16 cellular contexts compared by ENCODE assay signal in genomic region chr4:20860878-20861277, GRCh38.
A peak's percentile ranks its signal among the peaks of the same experiment; 100 is the strongest.
DNase-seq lines count a peak whose midpoint lies in the region.
"Had no signal": no experiment of that assay in that cellular context is flagged by ENCODE, and none has a peak within 500 bp of the region (broad histone marks: within the 10 kb centered on the region; RNA-seq: fewer than 3 reads in every experiment).

No MANE protein-coding gene starts in this region.

- peaks cover 0 to 8% of the 10 kb centered on the region in 2 experiments for H3K4me1 ChIP-seq in trophoblast cell (ENCODE audit: control insufficient read depth in 1 of 2, insufficient read depth in 2 of 2, low read length in 2 of 2)
- H3K4me1 ChIP-seq: BLaER1, Caco-2 had no signal

- peak overlapping the region; percentile 43 for H2BK12ac ChIP-seq in trophoblast cell (ENCODE audit: low read length)

- no peak overlapping the region for H3K9ac ChIP-seq in trophoblast cell (ENCODE audit: low read length)
- H3K9ac ChIP-seq: BLaER1 had no signal

- H3K36me3 ChIP-seq in trophoblast cell (ENCODE audit: control insufficient read depth in 1 of 2, insufficient read depth in 2 of 2, low read length in 2 of 2) = no peaks in the 10 kb centered on the region
- H3K36me3 ChIP-seq: BLaER1 had no signal

- no peak overlapping the region for H2AK5ac ChIP-seq in trophoblast cell (ENCODE audit: low read length)

- no peak overlapping the region for H3K14ac ChIP-seq in trophoblast cell (ENCODE audit: low read length)

- no peaks in the 10 kb centered on the region for H3K9me3 ChIP-seq in trophoblast cell (ENCODE audit: insufficient read depth, low read depth, low read length)
- H3K9me3 ChIP-seq: BLaER1, Caco-2 had no signal

- no peaks in the 10 kb centered on the region for H3K27me3 ChIP-seq in trophoblast cell (ENCODE audit: insufficient read depth, low read length)
- H3K27me3 ChIP-seq: BLaER1 had no signal

- H3K79me2 ChIP-seq in trophoblast cell (ENCODE audit: control insufficient read depth, insufficient read depth, low read length, poor library complexity) = no peaks in the 10 kb centered on the region

- H3K18ac ChIP-seq in trophoblast cell (ENCODE audit: low read length) = no peak overlapping the region

- DNase-seq in EH (ENCODE audit: low read depth) (peak; percentile 32), islet precursor cell (peak; percentile 58), trophoblast cell (peak in 1 of 2 donors; percentile 34), NCI-H510A (lab: John Stamatoyannopoulos, UW) (no peak)
- DNase-seq in activated naive CD4-positive, alpha-beta T cell (lab: John Stamatoyannopoulos, UW) = no peak
- no peak for DNase-seq in stimulated activated naive CD4-positive, alpha-beta T cell (lab: John Stamatoyannopoulos, UW)
- DNase-seq: Caco-2; CD4-positive, CD25-positive, alpha-beta regulatory T cell; CD8-positive, alpha-beta T cell; DMS79; GF-D8; H7; HCEC 1CT had no signal

- no peak overlapping the region for H3K23ac ChIP-seq in trophoblast cell (ENCODE audit: low read length)

- H4K91ac ChIP-seq in trophoblast cell (ENCODE audit: low read depth, low read length) = no peak overlapping the region

- WGBS in trophoblast cell (ENCODE audit: extremely low coverage, insufficient coverage, insufficient read length) = no CpG with 5 or more reads among the region's 3 CpGs

- no peak overlapping the region for H3K4me2 ChIP-seq in trophoblast cell (ENCODE audit: low read length)
- H3K4me2 ChIP-seq: BLaER1 had no signal

- H3K79me1 ChIP-seq in trophoblast cell (ENCODE audit: low read length) = peaks cover 16% of the 10 kb centered on the region

- H2AFZ ChIP-seq in trophoblast cell (ENCODE audit: insufficient read depth, low read length, poor library complexity) = no peak overlapping the region

- H3K4me3 ChIP-seq in trophoblast cell (ENCODE audit: low read depth, low read length) = no peak overlapping the region
- H3K4me3 ChIP-seq: BLaER1 had no signal

- no peak overlapping the region for H4K12ac ChIP-seq in trophoblast cell (ENCODE audit: low read depth, low read length)

- H2BK5ac ChIP-seq in trophoblast cell (ENCODE audit: low read depth, low read length, poor library complexity) = no peak overlapping the region

- no peak overlapping the region for H3K27ac ChIP-seq in trophoblast cell (ENCODE audit: low read depth, low read length)
- H3K27ac ChIP-seq: 22Rv1, BLaER1, C4-2B had no signal

- H3K4ac ChIP-seq in trophoblast cell (ENCODE audit: low read depth, low read length) = no peak overlapping the region

- no peak overlapping the region for H4K8ac ChIP-seq in trophoblast cell (ENCODE audit: low read depth, low read length)

- no peak overlapping the region for H2BK120ac ChIP-seq in trophoblast cell (ENCODE audit: insufficient read depth, low read length, poor library complexity)

Comparison
In these comparisons a context has a peak if more than half of its experiments do, and no peak if none do; other contexts are left out.
1. DNase-seq: peak in EH (single experiment) and islet precursor cell (single experiment); none in activated naive CD4-positive, alpha-beta T cell (0 of 4), stimulated activated naive CD4-positive, alpha-beta T cell (0 of 6) and NCI-H510A (single experiment).